ENCODE assay signal across 8 cellular contexts in genomic region chrX:52934704-52935468, GRCh38.
A peak's percentile ranks its signal among the peaks of the same experiment; 100 is the strongest.
DNase-seq lines count a peak whose midpoint lies in the region; ATAC-seq and TF ChIP-seq lines count a peak whose summit lies in the region.

No MANE protein-coding gene starts in this region.

- TF ChIP-seq CTCF in 22Rv1 (IDR thresholded peaks at IDR 0.05) (peak; percentile 75), astrocyte of the cerebellum (IDR thresholded peaks at IDR 0.05; ENCODE audit: low read depth, low read length, missing control alignments) (peak; percentile 74), retinal pigment epithelial cell (conservative IDR thresholded peaks at IDR 0.05; ENCODE audit: low read depth, low read length) (peak; percentile 81)

- DNase-seq in NCI-H1930 (lab: John Stamatoyannopoulos, UW) (peak; percentile 84 to 91), T-helper 22 cell (ENCODE audit: low read depth) (peak; percentile 93), astrocyte of the cerebellum (ENCODE audit: low read depth) (peak; percentile 87), hepatic stellate cell (ENCODE audit: low spot score) (peak; percentile 93), retinal pigment epithelial cell (ENCODE audit: low read depth) (peak; percentile 81)

- H3K4me3 ChIP-seq in astrocyte of the cerebellum (ENCODE audit: low read depth, low read length) (peak overlapping the region; percentile 68), retinal pigment epithelial cell (ENCODE audit: low read length) (peak overlapping the region; percentile 87)

- ATAC-seq in GM18508 (IDR thresholded peaks at IDR 0.05; ENCODE audit: insufficient read depth, unreplicated experiment) (peak; percentile 91), HG02981 (IDR thresholded peaks at IDR 0.05; ENCODE audit: unreplicated experiment) (peak; percentile 91)

- peak overlapping the region; percentile 83 for H3K27ac ChIP-seq in 22Rv1

- in situ Hi-C loops in astrocyte of the cerebellum (cut with HindIII; ENCODE audit: low sequenced_read_pairs) = no loop called here

Comparison
In these comparisons a context has a peak if more than half of its experiments do, and no peak if none do; other contexts are left out.
1. Peak in every context shown above with its lines: DNase-seq, ATAC-seq, H3K4me3 ChIP-seq and H3K27ac ChIP-seq.